In the genomic region with DNA sequence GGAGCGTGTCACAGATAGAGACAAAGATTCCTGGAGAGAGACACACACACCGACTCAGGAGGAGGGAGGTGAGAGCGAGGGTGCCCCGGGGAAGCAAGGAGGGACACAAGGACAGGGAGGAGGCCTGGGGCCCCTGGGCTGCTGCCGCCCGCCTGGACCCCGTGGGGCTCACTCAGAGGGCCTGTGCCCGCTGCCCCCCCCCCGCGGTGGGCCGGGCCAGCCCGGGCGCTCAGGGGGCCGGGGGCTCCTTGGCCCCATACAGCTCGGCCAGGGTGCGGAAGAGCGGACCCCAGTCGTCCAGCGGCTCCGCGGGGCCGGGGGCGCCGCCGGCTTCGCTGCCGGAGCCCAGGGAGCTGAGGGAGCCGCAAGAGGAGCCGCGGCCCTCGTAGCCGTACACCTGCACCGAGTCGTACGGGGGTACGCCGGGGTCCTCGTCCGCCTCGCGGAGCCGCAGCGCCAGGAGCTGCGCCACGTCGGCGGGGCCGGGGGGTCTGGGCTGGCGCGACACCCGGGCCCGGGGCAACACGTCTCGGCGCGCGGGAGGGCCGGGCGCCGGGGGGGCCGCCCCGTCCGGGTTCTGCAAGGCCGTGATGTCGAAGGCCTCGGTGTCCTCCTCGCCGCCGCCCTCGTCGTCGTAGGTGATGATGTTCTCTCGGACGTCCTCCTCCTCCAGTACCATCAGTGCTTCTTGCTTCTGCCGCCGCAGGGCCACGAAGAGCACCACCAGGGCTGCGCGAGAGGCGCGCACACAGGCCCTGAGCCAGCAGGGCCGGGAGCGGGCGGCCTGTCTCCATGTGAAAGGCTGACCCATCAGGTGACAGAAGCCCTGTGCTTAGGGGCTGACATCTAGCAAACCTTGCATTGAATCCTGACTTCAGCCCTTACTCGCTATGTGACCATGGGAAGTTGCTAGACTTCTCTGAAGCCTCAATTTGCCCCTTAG, we compare ENCODE assay signal across 18 cellular contexts. TPM values are rescaled to one million over a fixed set of nuclear protein-coding genes. Genes with fewer than 3 reads are reported as not detected.
"Had no signal": no experiment of that assay in that cellular context is flagged by ENCODE, and none has a peak within 500 bp of the region (broad histone marks: within the 10 kb centered on the region; RNA-seq: fewer than 3 reads in every experiment).

No MANE protein-coding gene starts in this region.

- H3K27me3 ChIP-seq: right lobe of liver, testis had no signal

- H3K36me3 ChIP-seq: neutrophil, right lobe of liver had no signal

- H3K4me1 Mint-ChIP-seq: activated T-helper 17 cell treated with anti-CD3 and anti-CD28 coated beads, Interleukin-2, amount 50 U/mL, for 72 hours; naive B cell had no signal

- DNase-seq: activated CD4-positive, alpha-beta T cell treated with anti-CD3 and anti-CD28 coated beads for 4 hours; activated CD8-positive, alpha-beta memory T cell treated with anti-CD3 and anti-CD28 coated beads for 24 hours; activated naive CD4-positive, alpha-beta T cell treated with anti-CD3 and anti-CD28 coated beads for 36 hours; effector CD8-positive, alpha-beta T cell; naive B cell; right lobe of liver; stimulated activated CD4-positive, alpha-beta T cell treated with anti-CD3 and anti-CD28 coated beads, Interleukin-2, amount 100 ng/mL, for 24 hours; stimulated activated naive CD4-positive, alpha-beta T cell; testis had no signal

- H3K27ac ChIP-seq: epithelial cell of prostate, neutrophil, right lobe of liver, testis, VCaP had no signal

- H3K9me3 Mint-ChIP-seq: activated naive CD4-positive, alpha-beta T cell treated with anti-CD3 and anti-CD28 coated beads for 36 hours; activated T-helper 17 cell treated with anti-CD3 and anti-CD28 coated beads, Interleukin-2, amount 50 U/mL, for 72 hours had no signal

- H3K9me3 ChIP-seq: neutrophil, right lobe of liver, testis had no signal

- H3K4me3 Mint-ChIP-seq: activated naive CD4-positive, alpha-beta T cell treated with anti-CD3 and anti-CD28 coated beads for 36 hours; activated T-helper 17 cell treated with anti-CD3 and anti-CD28 coated beads, Interleukin-2, amount 50 U/mL, for 72 hours had no signal

- H3K4me3 ChIP-seq: right lobe of liver had no signal

- H3K27me3 Mint-ChIP-seq: activated T-helper 17 cell treated with anti-CD3 and anti-CD28 coated beads, Interleukin-2, amount 50 U/mL, for 72 hours had no signal

- H3K36me3 Mint-ChIP-seq: naive B cell had no signal

- H3K27ac Mint-ChIP-seq: activated naive CD4-positive, alpha-beta T cell treated with anti-CD3 and anti-CD28 coated beads for 36 hours; activated T-helper 17 cell treated with anti-CD3 and anti-CD28 coated beads, Interleukin-2, amount 50 U/mL, for 72 hours; progenitor cell of endocrine pancreas had no signal

- H3K4me1 ChIP-seq: right lobe of liver, testis had no signal

- ATAC-seq: activated T-helper 17 cell treated with anti-CD3 and anti-CD28 coated beads, Interleukin-2, amount 50 U/mL, for 72 hours had no signal

RNA-seq across cellular contexts. Expression of a gene that starts 6.0 kb away (rescaled TPM):
- total RNA-seq: activated naive CD4-positive, alpha-beta T cell treated with anti-CD3 and anti-CD28 coated beads for 36 hours; activated T-helper 17 cell treated with anti-CD3 and anti-CD28 coated beads, Interleukin-2, amount 50 U/mL, for 72 hours; astrocyte; cardiac septum; lower leg skin; progenitor cell of endocrine pancreas; right lobe of liver; urinary bladder had no signal
